Comparison of ENCODE assay signal across 9 cellular contexts in the genomic region with DNA sequence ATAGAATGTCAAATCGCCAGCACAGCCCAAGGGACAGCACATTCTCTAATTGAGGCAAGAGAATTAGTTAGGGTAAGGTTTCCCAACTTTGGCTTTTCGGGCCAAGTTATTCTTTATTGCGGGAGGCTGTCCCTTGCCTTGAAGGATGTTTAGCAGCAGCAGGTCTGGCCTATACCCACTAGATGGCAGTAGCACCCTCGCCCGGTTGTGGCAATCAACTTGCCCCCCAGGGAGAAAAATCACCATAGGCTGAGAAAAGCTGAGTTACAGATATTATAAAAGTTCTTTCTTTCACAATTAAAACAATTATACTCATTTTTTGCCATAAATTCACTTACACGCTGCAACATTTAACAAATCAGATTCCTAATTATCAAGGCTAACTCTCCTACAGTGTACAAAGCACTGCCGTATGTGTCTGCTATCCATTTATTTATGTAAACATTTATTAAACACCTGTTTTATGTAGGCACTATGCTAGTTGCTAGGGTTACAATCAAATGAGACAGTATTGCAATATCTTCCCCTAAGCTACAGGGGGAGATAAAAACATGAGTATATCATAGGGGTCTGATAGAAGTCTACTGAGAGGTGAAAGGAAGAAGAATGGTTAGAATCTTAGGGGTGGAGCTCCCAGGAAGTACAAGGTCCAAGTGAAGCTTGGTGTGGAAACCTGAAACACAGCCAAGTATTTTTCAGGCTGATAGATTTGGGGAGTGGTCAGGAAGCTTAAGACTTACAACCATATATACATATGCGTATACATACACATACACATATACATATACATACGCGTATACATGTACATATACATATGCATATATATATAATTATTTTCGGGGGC.
DNase-seq lines count a peak whose midpoint lies in the region; ATAC-seq and TF ChIP-seq lines count a peak whose summit lies in the region.
"Had no signal": no experiment of that assay in that cellular context is flagged by ENCODE, and none has a peak within 500 bp of the region (broad histone marks: within the 10 kb centered on the region; RNA-seq: fewer than 3 reads in every experiment).

No MANE protein-coding gene starts in this region.

- no peak overlapping the region for H3K27ac ChIP-seq in liver (ENCODE audit: low read depth in 1 of 2, low read length in 2 of 2)

- DNase-seq in Calu3: peak; percentile 48
- DNase-seq in activated CD8-positive, alpha-beta T cell treated with anti-CD3 and anti-CD28 coated beads for 36 hours: peak; percentile 9
- no peak for DNase-seq in NCI-H2196 treated with DMSO at 0.1 percent for 48 hours (lab: John Stamatoyannopoulos, UW; ENCODE audit: unreplicated experiment)
- DNase-seq in NCI-H2029 (lab: John Stamatoyannopoulos, UW): no peak
- DNase-seq in immature natural killer cell: no peak

- H3K4me1 Mint-ChIP-seq in Calu3 (ENCODE audit: low read depth, unreplicated experiment) (peaks cover 6% of the 10 kb centered on the region), immature natural killer cell (no peaks in the 10 kb centered on the region)
- no peaks in the 10 kb centered on the region for H3K4me1 Mint-ChIP-seq in activated CD8-positive, alpha-beta T cell treated with anti-CD3 and anti-CD28 coated beads for 36 hours (ENCODE audit: low read depth)
- H3K4me1 Mint-ChIP-seq: memory B cell had no signal

- intact Hi-C loops in Calu3 (cut with micrococcal nuclease; ENCODE audit: unreplicated experiment): loop anchor here (10.0 kb wide), 1 partner anchor 832 kb away; no protein-coding TSS in a partner anchor
- intact Hi-C loops in activated CD8-positive, alpha-beta T cell treated with anti-CD3 and anti-CD28 coated beads for 36 hours (cut with micrococcal nuclease): no loop called here

- TF ChIP-seq RAD21 in liver (IDR thresholded peaks at IDR 0.05): peak; percentile 18 to 48

- H3K36me3 Mint-ChIP-seq in Calu3 (ENCODE audit: insufficient read depth, unreplicated experiment) (no peaks in the 10 kb centered on the region), immature natural killer cell (no peaks in the 10 kb centered on the region)
- no peaks in the 10 kb centered on the region for H3K36me3 Mint-ChIP-seq in activated CD8-positive, alpha-beta T cell treated with anti-CD3 and anti-CD28 coated beads for 36 hours (ENCODE audit: low read depth)
- H3K36me3 Mint-ChIP-seq: memory B cell had no signal

- H3K36me3 ChIP-seq in liver (ENCODE audit: control insufficient read depth in 4 of 4, insufficient read depth in 3 of 4, low read depth in 1 of 4, low read length in 3 of 4): no peaks in the 10 kb centered on the region

- CTCF ChIA-PET in Calu3 (lab: Charles Lee): interaction anchor here (0.6 to 1.2 kb wide), 3 partner anchors 9 to 28 kb away, joined by 3 to 4 read pairs (median 3); no protein-coding TSS in a partner anchor
- CTCF ChIA-PET in activated CD8-positive, alpha-beta T cell treated with anti-CD3 and anti-CD28 coated beads for 36 hours (lab: Charles Lee): interaction anchor here (1.1 to 1.5 kb wide), 3 partner anchors 13 to 290 kb away, joined by 3 read pairs; no protein-coding TSS in a partner anchor

- no peak overlapping the region for H3K4me3 ChIP-seq in liver (ENCODE audit: low read depth in 1 of 3, low read length in 3 of 3)

- no peaks in the 10 kb centered on the region for H3K27me3 ChIP-seq in liver (ENCODE audit: control insufficient read depth in 4 of 4, insufficient read depth in 4 of 4, low read length in 3 of 4)

- H3K9me3 Mint-ChIP-seq in Calu3 (ENCODE audit: low read depth, unreplicated experiment) (no peaks in the 10 kb centered on the region), immature natural killer cell (peaks cover 0 to 3% (median 0%) of the 10 kb centered on the region in 6 donors)
- H3K9me3 Mint-ChIP-seq in activated CD8-positive, alpha-beta T cell treated with anti-CD3 and anti-CD28 coated beads for 36 hours: no peaks in the 10 kb centered on the region

- TF ChIP-seq CTCF in Calu3 (IDR thresholded peaks at IDR 0.05; ENCODE audit: unreplicated experiment): peak; percentile 51
- peak; percentile 34 for TF ChIP-seq CTCF in activated CD8-positive, alpha-beta T cell treated with anti-CD3 and anti-CD28 coated beads for 36 hours (IDR thresholded peaks at IDR 0.05)
- peak; percentile 33 for TF ChIP-seq CTCF in liver (IDR thresholded peaks at IDR 0.05; ENCODE audit: low read depth, low read length, missing input control)

- H3K4me3 Mint-ChIP-seq in Calu3 (ENCODE audit: low read depth, unreplicated experiment): no peak overlapping the region
- no peak overlapping the region for H3K4me3 Mint-ChIP-seq in activated CD8-positive, alpha-beta T cell treated with anti-CD3 and anti-CD28 coated beads for 36 hours
- H3K4me3 Mint-ChIP-seq in immature natural killer cell: no peak overlapping the region
- H3K4me3 Mint-ChIP-seq: memory B cell had no signal

- POLR2A ChIA-PET in activated CD8-positive, alpha-beta T cell treated with anti-CD3 and anti-CD28 coated beads for 36 hours (lab: Charles Lee): no interaction called here

- H3K9me3 ChIP-seq in liver (ENCODE audit: control insufficient read depth in 4 of 4, low read length in 3 of 4): no peaks in the 10 kb centered on the region

- no peak overlapping the region for H3K9ac ChIP-seq in liver (ENCODE audit: low read depth in 1 of 2, low read length in 2 of 2)

- H3K27ac Mint-ChIP-seq in Calu3 (ENCODE audit: unreplicated experiment) (no peak overlapping the region), immature natural killer cell (no peak overlapping the region)
- no peak overlapping the region for H3K27ac Mint-ChIP-seq in activated CD8-positive, alpha-beta T cell treated with anti-CD3 and anti-CD28 coated beads for 36 hours
- H3K27ac Mint-ChIP-seq: memory B cell had no signal

- 68% methylated on average over 11 of the region's 11 CpGs for WGBS in liver

- peaks cover 12% of the 10 kb centered on the region for H3K27me3 Mint-ChIP-seq in Calu3 (ENCODE audit: unreplicated experiment)
- no peaks in the 10 kb centered on the region for H3K27me3 Mint-ChIP-seq in activated CD8-positive, alpha-beta T cell treated with anti-CD3 and anti-CD28 coated beads for 36 hours
- peaks cover 0 to 2% (median 1%) of the 10 kb centered on the region in 3 donors for H3K27me3 Mint-ChIP-seq in immature natural killer cell (ENCODE audit: low read depth in 3 of 3)

- H3K4me1 ChIP-seq in liver (ENCODE audit: control insufficient read depth in 4 of 4, insufficient read depth in 4 of 4, low read length in 3 of 4): no peaks in the 10 kb centered on the region

- no TSS peak for BruUV-seq in Calu3 (replicated peaks; lab: Mats Ljungman, UMichigan)

- ATAC-seq in GM19023 (IDR thresholded peaks at IDR 0.05; ENCODE audit: unreplicated experiment): peak; percentile 67
- ATAC-seq in HG03520 (IDR thresholded peaks at IDR 0.05; ENCODE audit: unreplicated experiment): peak; percentile 58
- ATAC-seq in activated CD8-positive, alpha-beta T cell treated with anti-CD3 and anti-CD28 coated beads for 36 hours: no peak

TF ChIP-seq in liver, 16 proteins besides CTCF, POLR2A, EP300 and RAD21:
- TF ChIP-seq HNF4G (IDR thresholded peaks at IDR 0.05) (no peak), FOXA2 (IDR thresholded peaks at IDR 0.05) (no peak), EGR1 (IDR thresholded peaks at IDR 0.05; ENCODE audit: low read depth in 2 of 2) (no peak), TAF1 (conservative IDR thresholded peaks at IDR 0.05) (no peak), ATF3 (IDR thresholded peaks at IDR 0.05) (no peak), YY1 (IDR thresholded peaks at IDR 0.05) (no peak), GABPA (IDR thresholded peaks at IDR 0.05 in 1 of 2, conservative IDR thresholded peaks at IDR 0.05 in 1 of 2) (no peak)
- TF ChIP-seq, protein P1, sequence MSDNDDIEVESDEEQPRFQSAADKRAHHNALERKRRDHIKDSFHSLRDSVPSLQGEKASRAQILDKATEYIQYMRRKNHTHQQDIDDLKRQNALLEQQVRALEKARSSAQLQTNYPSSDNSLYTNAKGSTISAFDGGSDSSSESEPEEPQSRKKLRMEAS (IDR thresholded peaks at IDR 0.05): no peak
- TF ChIP-seq, protein P2, sequence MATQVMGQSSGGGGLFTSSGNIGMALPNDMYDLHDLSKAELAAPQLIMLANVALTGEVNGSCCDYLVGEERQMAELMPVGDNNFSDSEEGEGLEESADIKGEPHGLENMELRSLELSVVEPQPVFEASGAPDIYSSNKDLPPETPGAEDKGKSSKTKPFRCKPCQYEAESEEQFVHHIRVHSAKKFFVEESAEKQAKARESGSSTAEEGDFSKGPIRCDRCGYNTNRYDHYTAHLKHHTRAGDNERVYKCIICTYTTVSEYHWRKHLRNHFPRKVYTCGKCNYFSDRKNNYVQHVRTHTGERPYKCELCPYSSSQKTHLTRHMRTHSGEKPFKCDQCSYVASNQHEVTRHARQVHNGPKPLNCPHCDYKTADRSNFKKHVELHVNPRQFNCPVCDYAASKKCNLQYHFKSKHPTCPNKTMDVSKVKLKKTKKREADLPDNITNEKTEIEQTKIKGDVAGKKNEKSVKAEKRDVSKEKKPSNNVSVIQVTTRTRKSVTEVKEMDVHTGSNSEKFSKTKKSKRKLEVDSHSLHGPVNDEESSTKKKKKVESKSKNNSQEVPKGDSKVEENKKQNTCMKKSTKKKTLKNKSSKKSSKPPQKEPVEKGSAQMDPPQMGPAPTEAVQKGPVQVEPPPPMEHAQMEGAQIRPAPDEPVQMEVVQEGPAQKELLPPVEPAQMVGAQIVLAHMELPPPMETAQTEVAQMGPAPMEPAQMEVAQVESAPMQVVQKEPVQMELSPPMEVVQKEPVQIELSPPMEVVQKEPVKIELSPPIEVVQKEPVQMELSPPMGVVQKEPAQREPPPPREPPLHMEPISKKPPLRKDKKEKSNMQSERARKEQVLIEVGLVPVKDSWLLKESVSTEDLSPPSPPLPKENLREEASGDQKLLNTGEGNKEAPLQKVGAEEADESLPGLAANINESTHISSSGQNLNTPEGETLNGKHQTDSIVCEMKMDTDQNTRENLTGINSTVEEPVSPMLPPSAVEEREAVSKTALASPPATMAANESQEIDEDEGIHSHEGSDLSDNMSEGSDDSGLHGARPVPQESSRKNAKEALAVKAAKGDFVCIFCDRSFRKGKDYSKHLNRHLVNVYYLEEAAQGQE (IDR thresholded peaks at IDR 0.05): no peak

Comparison
In these comparisons a context has a peak if more than half of its experiments do, and no peak if none do; other contexts are left out.
1. DNase-seq: peak in Calu3 (single experiment) and activated CD8-positive, alpha-beta T cell treated with anti-CD3 and anti-CD28 coated beads for 36 hours (single experiment); none in NCI-H2196 treated with DMSO at 0.1 percent for 48 hours (single experiment), NCI-H2029 (single experiment) and immature natural killer cell (0 of 3).
2. Peak in every context shown above with its lines, with median percentiles within 50 percentile points of each other: CTCF ChIP-seq.